Comparison of ENCODE assay signal across 8 cellular contexts in genomic region chr12:132506730-132507538, GRCh38. TPM values are rescaled to one million over a fixed set of nuclear protein-coding genes. Genes with fewer than 3 reads are reported as not detected.
DNase-seq lines count a peak whose midpoint lies in the region; ATAC-seq, FAIRE-seq and TF ChIP-seq lines count a peak whose summit lies in the region.

No MANE protein-coding gene starts in this region.

- ATAC-seq in GM23338 (peak; percentile 2), K562 (peak; percentile 58)

- peaks cover 28% of the 10 kb centered on the region for H3K4me1 Mint-ChIP-seq in GM23338

- no peak for TF ChIP-seq CTCF in GM23338 (conservative IDR thresholded peaks at IDR 0.05; ENCODE audit: low read depth in 2 of 2)
- no peak for TF ChIP-seq CTCF in K562 (IDR thresholded peaks at IDR 0.05 in 2 of 3, conservative IDR thresholded peaks at IDR 0.05 in 1 of 3; ENCODE audit: insufficient read depth in 2 of 3, low read depth in 1 of 3, low read length in 3 of 3)
- TF ChIP-seq CTCF in kidney (IDR thresholded peaks at IDR 0.05; ENCODE audit: borderline replicate concordance, extremely low read depth, insufficient read depth) = no peak

- H3K4me3 Mint-ChIP-seq in GM23338 = no peak overlapping the region

- peaks cover 27% of the 10 kb centered on the region for H3K9me1 ChIP-seq in K562 (ENCODE audit: control insufficient read depth, insufficient read depth, low read length)

- FAIRE-seq in K562 (lab: Jason Lieb, UNC) (no peak), kidney (lab: Jason Lieb, UNC) (no peak)

- CTCF ChIA-PET in K562 (lab: Yijun Ruan, JAX; ENCODE audit: low intra/inter-chr PET ratio) = no interaction called here

- H3K36me3 ChIP-seq in GM23338 (ENCODE audit: insufficient read depth) = no peaks in the 10 kb centered on the region
- peaks cover 27% of the 10 kb centered on the region; the same call in 1 of the 3 replicates for H3K36me3 ChIP-seq in K562 (ENCODE audit: control insufficient read depth, insufficient read depth, low read length)
- peaks cover 0 to under 1% of the 10 kb centered on the region in 2 donors for H3K36me3 ChIP-seq in kidney (ENCODE audit: control insufficient read depth in 1 of 2, insufficient read depth in 2 of 2, low read length in 2 of 2)

- no peak for TF ChIP-seq POLR2A in K562 (conservative IDR thresholded peaks at IDR 0.05)

- no peaks in the 10 kb centered on the region; the same call in 2 of the 3 replicates for H3K36me3 Mint-ChIP-seq in GM23338 (ENCODE audit: low read depth)

- TF ChIP-seq EP300 in K562 (IDR thresholded peaks at IDR 0.05; ENCODE audit: low read length) = no peak

- H3K27ac ChIP-seq in GM23338 (ENCODE audit: low read depth) (no peak overlapping the region), K562 (ENCODE audit: extremely low read depth, low read depth, low read length) (no peak overlapping the region), kidney (ENCODE audit: low read depth in 2 of 2, low read length in 2 of 2) (peak overlapping the region; percentile 13 to 33)

- H3K4me3 ChIP-seq in GM23338 = no peak overlapping the region
- no peak overlapping the region for H3K4me3 ChIP-seq in K562
- peak overlapping the region in 1 of 2 donors; percentile 0 for H3K4me3 ChIP-seq in kidney (ENCODE audit: low read length in 2 of 2)

- peaks cover 16% of the 10 kb centered on the region for H3K27me3 Mint-ChIP-seq in GM23338 (ENCODE audit: insufficient read depth, low read depth, poor library complexity)

- H3K4me1 ChIP-seq in GM23338 (ENCODE audit: insufficient read depth) (peaks cover 18% of the 10 kb centered on the region), K562 (replicated peaks in 1 of 2; ENCODE audit: control insufficient read depth in 2 of 2, insufficient read depth in 2 of 2, low read length in 2 of 2) (peaks cover 12 to 85% of the 10 kb centered on the region in 2 experiments; a peak in 4 of 5 replicates), kidney (ENCODE audit: control insufficient read depth in 1 of 2, insufficient read depth in 1 of 2, low read depth in 1 of 2, low read length in 2 of 2) (peaks cover 8 to 51% of the 10 kb centered on the region in 2 donors)

- no peaks in the 10 kb centered on the region for H3F3A ChIP-seq in GM23338 (replicated peaks; ENCODE audit: low read depth)

- BruUV-seq in K562 (replicated peaks; lab: Mats Ljungman, UMichigan) = no TSS peak

- H3K79me2 ChIP-seq in GM23338 (replicated peaks; ENCODE audit: insufficient read depth) = peaks cover 42% of the 10 kb centered on the region
- H3K79me2 ChIP-seq in K562 (ENCODE audit: control insufficient read depth, insufficient read depth, low read length) = peaks cover 57% of the 10 kb centered on the region

- H4K20me1 ChIP-seq in GM23338 (replicated peaks; ENCODE audit: insufficient read depth) (peaks cover 25% of the 10 kb centered on the region), K562 (replicated peaks; ENCODE audit: control insufficient read depth, insufficient read depth, low read length) (peaks cover 53% of the 10 kb centered on the region)

- H3K9me2 ChIP-seq in GM23338 (ENCODE audit: insufficient read depth) = no peaks in the 10 kb centered on the region

- 75% methylated on average over 27 of the region's 36 CpGs for WGBS in K562 (ENCODE audit: insufficient coverage, low coverage, missing lambda C conversion rate)

- H2AFZ ChIP-seq in GM23338 (no peak overlapping the region), K562 (ENCODE audit: low read depth, low read length) (no peak overlapping the region)

- peak overlapping the region; percentile 26; the same call in 1 of the 2 replicates for H3K4me2 ChIP-seq in GM23338
- H3K4me2 ChIP-seq in K562 (ENCODE audit: insufficient read depth, low read length) = 0 out of 2 replicates have a peak overlapping the region, but pooled peaks have one; percentile 11

- H3K9me3 ChIP-seq in K562 (replicated peaks; ENCODE audit: control insufficient read depth, insufficient read depth, low read depth, low read length) = no peaks in the 10 kb centered on the region
- H3K9me3 ChIP-seq in kidney (ENCODE audit: control insufficient read depth in 1 of 2, low read length in 2 of 2) = no peaks in the 10 kb centered on the region

- DNase-seq in AG20443 (ENCODE audit: low spot score) = peak; percentile 90
- DNase-seq in GM23338 (ENCODE audit: low spot score) = no peak
- peak; percentile 41 for DNase-seq in T-helper 9 cell
- DNase-seq in K562 (ENCODE audit: extremely low read depth in 1 of 4, low spot score in 3 of 4) = peak; percentile 46 to 64 (median 60)
- peak; percentile 94 for DNase-seq in kidney
- peak; percentile 74 to 77 for DNase-seq in stimulated activated CD4-positive, alpha-beta T cell treated with anti-CD3 and anti-CD28 coated beads, Interleukin-2, amount 100 ng/mL, for 24 hours
- DNase-seq in NCI-H1694 (lab: John Stamatoyannopoulos, UW) = no peak
- no peak for DNase-seq in NCI-H1694 treated with DMSO at 0.1 percent for 48 hours (lab: John Stamatoyannopoulos, UW)

- H3K9ac ChIP-seq in K562 (ENCODE audit: insufficient read depth in 1 of 2, low read depth in 2 of 2, low read length in 2 of 2) (peak overlapping the region in 1 of 2 experiments; percentile 84; a peak in 3 of 4 replicates), kidney (ENCODE audit: low read length in 2 of 2) (peak overlapping the region in 1 of 2 donors; percentile 31)

- intact Hi-C loops in K562 (cut with micrococcal nuclease) (no loop called here), kidney (cut with DNase I) (no loop called here)

- POLR2A ChIA-PET in K562 (lab: Yijun Ruan, JAX) = interaction anchor here (0.6 to 2.0 kb wide), 2 partner anchors 15 to 119 kb away, joined by 3 to 7 read pairs; no protein-coding TSS in a partner anchor

- H3K9me3 Mint-ChIP-seq in GM23338 = no peaks in the 10 kb centered on the region

- H3K27ac Mint-ChIP-seq in GM23338 = no peak overlapping the region; the same call in none of the 2 replicates

- H3K27me3 ChIP-seq in GM23338 (ENCODE audit: insufficient read depth) = no peaks in the 10 kb centered on the region
- H3K27me3 ChIP-seq in K562 (ENCODE audit: control insufficient read depth in 2 of 2, insufficient read depth in 2 of 2, low read length in 2 of 2) = no peaks in the 10 kb centered on the region

- in situ Hi-C loops in K562 (cut with MboI) = no loop called here

- TF ChIP-seq RAD21 in K562 (CRISPR knock-in tag; conservative IDR thresholded peaks at IDR 0.05 in 1 of 2, IDR thresholded peaks at IDR 0.05 in 1 of 2) = no peak

TF ChIP-seq in GM23338, 12 proteins besides CTCF, POLR2A, EP300 and RAD21 (continues in another document):
- TF ChIP-seq NANOG (IDR thresholded peaks at IDR 0.05; ENCODE audit: borderline replicate concordance) = no peak
- TF ChIP-seq STAT1 (IDR thresholded peaks at IDR 0.05; ENCODE audit: unreplicated experiment) = no peak
- TF ChIP-seq ZNF114 (CRISPR knock-in tag; IDR thresholded peaks at IDR 0.05) = no peak

TF ChIP-seq in K562, 482 proteins besides CTCF, POLR2A, EP300 and RAD21 (continues in another document):
- no peak for TF ChIP-seq BCOR (IDR thresholded peaks at IDR 0.05)
- no peak for TF ChIP-seq HES1 (IDR thresholded peaks at IDR 0.05; ENCODE audit: low read depth)
- no peak for TF ChIP-seq TCF3 (CRISPR knock-in tag; IDR thresholded peaks at IDR 0.05)
- TF ChIP-seq EGR1 (conservative IDR thresholded peaks at IDR 0.05) = peak; percentile 68
- TF ChIP-seq PHF21A (IDR thresholded peaks at IDR 0.05; ENCODE audit: borderline replicate concordance, low read depth) = no peak
- no peak for TF ChIP-seq HBP1 (CRISPR knock-in tag; IDR thresholded peaks at IDR 0.05)

RNA-seq across cellular contexts. Expression of gene FBRSL1, which starts 17.0 kb away (rescaled TPM):
- 65.9 and 89.8 TPM in 2 replicates for total RNA-seq in GM23338 (2014; rRNA removed; shearing (Covaris generic))
- polyA plus RNA-seq in GM23338 (2016; fragmentation: Nextera tagmentation; extraction: Ambion mirVana) (29.5 and 37.8 TPM in 2 replicates), K562 (2011; rRNA removed) (1.9 and 4.3 TPM in 2 replicates), K562 (2014; fragmentation: Illumina TruSeq; extraction: Trizol) (29.3 and 35.8 TPM in 2 replicates), K562 (2014; fragmentation: Nextera tagmentation; extraction: Ambion mirVana) (under 1 TPM; 0.24 to 0.29 TPM), K562 (2014; rRNA removed) (27.4 and 32.3 TPM in 2 replicates), kidney (ENCODE audit: insufficient read depth, low read depth, low replicate concordance) (23.8 TPM)
- 25.5 and 41.9 TPM in 2 replicates for total RNA-seq in K562 (2011; cell fraction: chromatin; rRNA removed; ENCODE audit: low replicate concordance)
- total RNA-seq in K562 (2011; cell fraction: nucleolus; rRNA removed) = 25.0 and 40.7 TPM in 2 replicates
- 23.3 and 28.3 TPM in 2 replicates for total RNA-seq in K562 (2011; cell fraction: nucleoplasm; rRNA removed)
- total RNA-seq in K562 (2014; rRNA removed) (21.7 and 24.6 TPM in 2 replicates), K562 (2014; rRNA removed; fragmentation: Illumina TruSeq; extraction: Trizol) (1.1 and 1.3 TPM in 2 replicates), K562 (2015; rRNA removed; fragmentation: Illumina TruSeq; extraction: Trizol) (7.3 and 12.9 TPM in 2 replicates), K562 (2021) (112 and 129 TPM in 2 replicates), kidney (44.7 TPM)
- 3.7 and 13.3 TPM in 2 replicates for polyA plus RNA-seq in K562 (2011; cell fraction: cytosol; rRNA removed)
- 16.7 and 51.7 TPM in 2 replicates for polyA plus RNA-seq in K562 (2011; cell fraction: nucleus; rRNA removed)
- polyA plus RNA-seq in K562 (2012) = 41.9 and 54.8 TPM in 2 replicates
- 0.81 and 1.8 TPM in 2 replicates for polyA minus RNA-seq in K562 (2011; rRNA and poly(A)+ RNA removed)
- 21.0 and 29.9 TPM in 2 replicates for polyA minus RNA-seq in K562 (2011; cell fraction: cytosol; rRNA and poly(A)+ RNA removed)
- polyA minus RNA-seq in K562 (2011; cell fraction: nucleus; rRNA and poly(A)+ RNA removed) = 9.0 and 9.3 TPM in 2 replicates

Comparison
In these comparisons a context has a peak if more than half of its experiments do, and no peak if none do; other contexts are left out.
1. DNase-seq: peak in AG20443 (single experiment), T-helper 9 cell (single experiment), K562 (4 of 4), kidney (single experiment) and stimulated activated CD4-positive, alpha-beta T cell treated with anti-CD3 and anti-CD28 coated beads, Interleukin-2, amount 100 ng/mL, for 24 hours (2 of 2); none in GM23338 (single experiment), NCI-H1694 (single experiment) and NCI-H1694 treated with DMSO at 0.1 percent for 48 hours (single experiment).
2. H3K27ac ChIP-seq: peak in kidney (2 of 2); none in GM23338 (single experiment) and K562 (single experiment).